ENCODE assay signal across 30 cellular contexts in the genomic region with DNA sequence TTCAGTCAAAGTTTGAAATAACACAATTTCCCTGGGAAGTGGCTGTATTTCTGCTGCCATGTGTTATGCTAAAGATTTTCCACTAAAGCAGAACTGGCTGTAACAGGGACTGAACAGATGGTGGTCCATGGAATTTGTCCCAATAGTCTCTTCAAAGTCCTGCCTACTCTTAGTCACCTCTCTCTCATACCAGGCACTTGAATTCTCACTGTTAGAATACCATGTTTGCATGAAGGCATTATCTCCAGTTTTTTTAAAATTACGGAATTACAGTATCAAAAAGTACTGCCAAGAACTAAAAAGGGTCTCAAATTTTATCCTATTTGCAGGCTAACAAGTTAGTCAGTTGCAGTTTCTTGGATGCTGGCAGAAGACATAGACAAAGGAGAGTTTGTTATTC.
"Had no signal": no experiment of that assay in that cellular context is flagged by ENCODE, and none has a peak within 500 bp of the region (broad histone marks: within the 10 kb centered on the region; RNA-seq: fewer than 3 reads in every experiment).

No MANE protein-coding gene starts in this region.

- DNase-seq: activated CD4-positive, alpha-beta memory T cell treated with anti-CD3 and anti-CD28 coated beads for 36 hours; activated CD4-positive, alpha-beta T cell treated with anti-CD3 and anti-CD28 coated beads for 36 hours; activated CD4-positive, alpha-beta T cell treated with anti-CD3 and anti-CD28 coated beads, Interleukin-2, amount 10 ng/mL, durations not matched to agents 24 days and 14 days; activated CD4-positive, CD25-positive, alpha-beta regulatory T cell; activated CD4-positive, CD25-positive, alpha-beta regulatory T cell treated with anti-CD3 and anti-CD28 coated beads, Interleukin-2, amount 50 U/mL, for 72 hours; activated CD8-positive, alpha-beta memory T cell treated with anti-CD3 and anti-CD28 coated beads, Interleukin-2, amount 10 ng/mL, durations not matched to agents 7 days and 5 days; activated CD8-positive, alpha-beta memory T cell treated with anti-CD3 and anti-CD28 coated beads, Interleukin-2, amount 50 U/mL, for 4 hours; activated CD8-positive, alpha-beta T cell treated with anti-CD3 and anti-CD28 coated beads, Interleukin-2, amount 10 ng/mL, durations not matched to agents 7 days and 5 days; activated effector memory CD4-positive, alpha-beta T cell treated with anti-CD3 and anti-CD28 coated beads, Interleukin-2, amount 50 U/mL, for 16 hours; activated naive CD4-positive, alpha-beta T cell treated with anti-CD3 and anti-CD28 coated beads for 36 hours; activated naive CD8-positive, alpha-beta T cell treated with anti-CD3 and anti-CD28 coated beads for 36 hours; activated naive CD8-positive, alpha-beta T cell treated with anti-CD3 and anti-CD28 coated beads, Interleukin-2, amount 50 U/mL, for 24 hours; activated T-cell treated with anti-CD3 and anti-CD28 coated beads, Interleukin-2, amount 50 U/mL, for 1 hour; activated T-cell treated with anti-CD3 and anti-CD28 coated beads, Interleukin-2, amount 50 U/mL, for 48 hours; adrenal gland; amygdala; aorta; body of pancreas; caudate nucleus; cortex of kidney; dermis blood vessel endothelial cell; effector CD4-positive, alpha-beta T cell; effector memory CD8-positive, alpha-beta T cell; erythroblast; foreskin keratinocyte; gastrocnemius medialis; glutamatergic neuron; heart left ventricle; T-helper 17 cell; T1000 had no signal
